In genomic region chr11:33868646-33869461, GRCh38 we compare ENCODE assay signal across 9 cellular contexts. TPM values are rescaled to one million over a fixed set of nuclear protein-coding genes. Genes with fewer than 3 reads are reported as not detected.
DNase-seq lines count a peak whose midpoint lies in the region; ATAC-seq and TF ChIP-seq lines count a peak whose summit lies in the region.
"Had no signal": no experiment of that assay in that cellular context is flagged by ENCODE, and none has a peak within 500 bp of the region (broad histone marks: within the 10 kb centered on the region; RNA-seq: fewer than 3 reads in every experiment).

No MANE protein-coding gene starts in this region.

- intact Hi-C loops in CD8-positive, alpha-beta T cell (cut with DNase I, micrococcal nuclease) = loop anchor here in 1 of 2 experiments (1.0 to 5.0 kb wide), 2 partner anchors 25 to 113 kb away; no protein-coding TSS in a partner anchor
- intact Hi-C loops in upper lobe of right lung (cut with DNase I) = no loop called here

- H3K9me3 Mint-ChIP-seq in CD8-positive, alpha-beta T cell = no peaks in the 10 kb centered on the region
- H3K9me3 Mint-ChIP-seq in HFFc6 = no peaks in the 10 kb centered on the region

- H3K4me1 ChIP-seq in CD8-positive, alpha-beta T cell (ENCODE audit: insufficient read depth, low read length) = peaks cover 18% of the 10 kb centered on the region
- H3K4me1 ChIP-seq in lung (ENCODE audit: control insufficient read depth in 2 of 2, insufficient read depth in 2 of 2, low read length in 2 of 2) (peaks cover 0 to 3% of the 10 kb centered on the region in 2 donors), upper lobe of right lung (peaks cover 21% of the 10 kb centered on the region)

- no peak for ATAC-seq in CD8-positive, alpha-beta T cell
- ATAC-seq in lung (ENCODE audit: insufficient read depth, low FRiP score) (no peak), upper lobe of right lung (peak; percentile 31), HG03108 (IDR thresholded peaks at IDR 0.05; ENCODE audit: unreplicated experiment) (no peak)

- CTCF ChIA-PET in CD8-positive, alpha-beta T cell (lab: Charles Lee) = interaction anchor here (1.1 to 1.9 kb wide), 5 partner anchors 9 to 120 kb away, joined by 4 to 9 read pairs (median 5); no protein-coding TSS in a partner anchor

- H3K4me3 ChIP-seq in CD8-positive, alpha-beta T cell (ENCODE audit: low read depth, low read length) = peak overlapping the region; percentile 10
- H3K4me3 ChIP-seq in brain microvascular endothelial cell (ENCODE audit: low read depth, low read length) = peak overlapping the region; percentile 29
- H3K4me3 ChIP-seq in lung = peak overlapping the region; percentile 75
- H3K4me3 ChIP-seq in upper lobe of right lung = peak overlapping the region; percentile 61

- WGBS in lung, 2 donors = 1% methylated on average over 59 to 68 of the region's 68 CpGs

- peak overlapping the region; percentile 75 for H3K4me3 Mint-ChIP-seq in CD8-positive, alpha-beta T cell
- H3K4me3 Mint-ChIP-seq in HFFc6 = peak overlapping the region; percentile 47

- no peak overlapping the region for H3K27ac Mint-ChIP-seq in CD8-positive, alpha-beta T cell
- no peak overlapping the region for H3K27ac Mint-ChIP-seq in HFFc6

- POLR2A ChIA-PET in CD8-positive, alpha-beta T cell (lab: Charles Lee) = interaction anchor here (0.7 kb wide), 1 partner anchor 1322 kb away, joined by 3 read pairs; no protein-coding TSS in a partner anchor

- H3K36me3 ChIP-seq in CD8-positive, alpha-beta T cell (ENCODE audit: insufficient read depth, low read length) = no peaks in the 10 kb centered on the region
- no peaks in the 10 kb centered on the region for H3K36me3 ChIP-seq in brain microvascular endothelial cell (replicated peaks)
- no peaks in the 10 kb centered on the region for H3K36me3 ChIP-seq in lung (ENCODE audit: control insufficient read depth in 2 of 2, insufficient read depth in 2 of 2, low read length in 2 of 2)
- H3K36me3 ChIP-seq in upper lobe of right lung = no peaks in the 10 kb centered on the region

- TF ChIP-seq CTCF in CD8-positive, alpha-beta T cell (IDR thresholded peaks at IDR 0.05) = no peak
- TF ChIP-seq CTCF in HFFc6 (IDR thresholded peaks at IDR 0.05) = no peak
- TF ChIP-seq CTCF in brain microvascular endothelial cell (IDR thresholded peaks at IDR 0.05; ENCODE audit: low read depth, low read length, missing control alignments) = no peak
- no peak for TF ChIP-seq CTCF in lung (IDR thresholded peaks at IDR 0.05; ENCODE audit: control extremely low read depth, extremely low read depth)
- TF ChIP-seq CTCF in upper lobe of right lung (IDR thresholded peaks at IDR 0.05) = no peak

- H3K27ac ChIP-seq in CD8-positive, alpha-beta T cell (ENCODE audit: low read depth, low read length) = no peak overlapping the region
- H3K27ac ChIP-seq in brain microvascular endothelial cell (no peak overlapping the region), lung (ENCODE audit: low read depth in 1 of 2, low read length in 1 of 2) (peak overlapping the region; percentile 82 to 88), upper lobe of right lung (peak overlapping the region; percentile 77)
- H3K27ac ChIP-seq: epithelial cell of prostate had no signal

- peaks cover 61% of the 10 kb centered on the region for H3K27me3 Mint-ChIP-seq in CD8-positive, alpha-beta T cell (ENCODE audit: low read depth)
- H3K27me3 Mint-ChIP-seq in HFFc6 (ENCODE audit: insufficient read depth) = peaks cover 62% of the 10 kb centered on the region

- in situ Hi-C loops in brain microvascular endothelial cell (cut with HindIII; ENCODE audit: low pct_ligation_motif_present, low sequenced_read_pairs) = no loop called here

- H3K4me1 Mint-ChIP-seq in CD8-positive, alpha-beta T cell (ENCODE audit: low read depth) = peaks cover 23% of the 10 kb centered on the region
- peaks cover 5% of the 10 kb centered on the region; the same call in 1 of the 2 replicates for H3K4me1 Mint-ChIP-seq in HFFc6 (ENCODE audit: low read depth)

- no peak for DNase-seq in CD8-positive, alpha-beta T cell
- DNase-seq in HFFc6 = no peak
- no peak for DNase-seq in brain microvascular endothelial cell
- no peak for DNase-seq in lung (ENCODE audit: low spot score)
- no peak for DNase-seq in upper lobe of right lung
- DNase-seq in ureter (ENCODE audit: low spot score) = no peak
- no peak for DNase-seq in HPDE6-E6E7 (ENCODE audit: extremely low spot score)

- no peaks in the 10 kb centered on the region for H3K36me3 Mint-ChIP-seq in CD8-positive, alpha-beta T cell
- no peaks in the 10 kb centered on the region for H3K36me3 Mint-ChIP-seq in HFFc6 (ENCODE audit: low read depth)

- peaks cover 14% of the 10 kb centered on the region for H3K27me3 ChIP-seq in CD8-positive, alpha-beta T cell (ENCODE audit: insufficient read depth, low read length)
- H3K27me3 ChIP-seq in brain microvascular endothelial cell (replicated peaks) = no peaks in the 10 kb centered on the region
- no peaks in the 10 kb centered on the region for H3K27me3 ChIP-seq in lung (ENCODE audit: control insufficient read depth, insufficient read depth)
- peaks cover 6% of the 10 kb centered on the region for H3K27me3 ChIP-seq in upper lobe of right lung

- no peaks in the 10 kb centered on the region for H3K9me3 ChIP-seq in CD8-positive, alpha-beta T cell (ENCODE audit: low read length)
- no peaks in the 10 kb centered on the region for H3K9me3 ChIP-seq in lung (ENCODE audit: control insufficient read depth in 2 of 2, insufficient read depth in 1 of 2, low read length in 1 of 2)
- no peaks in the 10 kb centered on the region for H3K9me3 ChIP-seq in upper lobe of right lung

RNA-seq across cellular contexts. Expression of gene LMO2, which starts 23.0 kb away (rescaled TPM):
- not detected for total RNA-seq in CD8-positive, alpha-beta T cell
- total RNA-seq in HFFc6 (2021; fragmentation: NEBNext Ultra II Directional; extraction: Animal tissue kit (Norgen Biotek cat#: 25700)) = under 1 TPM in 4 of 6 experiments, not detected in 2; 0.11 to 0.30 (median 0.15) TPM
- total RNA-seq in lung (10 to 100 TPM; 26.6 to 35.1 TPM), upper lobe of right lung (65.1 TPM), ureter (14.0 TPM)
- 10 to 100 TPM; 29.8 to 41.3 TPM for polyA plus RNA-seq in lung

Comparison
In these comparisons a context has a peak if more than half of its experiments do, and no peak if none do; other contexts are left out.
1. H3K27ac ChIP-seq: peak in lung (2 of 2) and upper lobe of right lung (single experiment); none in CD8-positive, alpha-beta T cell (single experiment) and brain microvascular endothelial cell (single experiment).
2. H3K4me3 ChIP-seq: peak in every context shown above with its lines; median percentile 75 in lung; 61 in upper lobe of right lung; 29 in brain microvascular endothelial cell; 10 in CD8-positive, alpha-beta T cell.
3. RNA of gene LMO2, which starts 23.0 kb away (total RNA-seq): 65.1 TPM in upper lobe of right lung (single experiment), 26.6 to 35.1 TPM in lung and 14.0 TPM in ureter (single experiment); 0.11 to 0.30 TPM in HFFc6 and not detected in CD8-positive, alpha-beta T cell; every median in the first group is over 10 times any median in the second.